In the genomic region with DNA sequence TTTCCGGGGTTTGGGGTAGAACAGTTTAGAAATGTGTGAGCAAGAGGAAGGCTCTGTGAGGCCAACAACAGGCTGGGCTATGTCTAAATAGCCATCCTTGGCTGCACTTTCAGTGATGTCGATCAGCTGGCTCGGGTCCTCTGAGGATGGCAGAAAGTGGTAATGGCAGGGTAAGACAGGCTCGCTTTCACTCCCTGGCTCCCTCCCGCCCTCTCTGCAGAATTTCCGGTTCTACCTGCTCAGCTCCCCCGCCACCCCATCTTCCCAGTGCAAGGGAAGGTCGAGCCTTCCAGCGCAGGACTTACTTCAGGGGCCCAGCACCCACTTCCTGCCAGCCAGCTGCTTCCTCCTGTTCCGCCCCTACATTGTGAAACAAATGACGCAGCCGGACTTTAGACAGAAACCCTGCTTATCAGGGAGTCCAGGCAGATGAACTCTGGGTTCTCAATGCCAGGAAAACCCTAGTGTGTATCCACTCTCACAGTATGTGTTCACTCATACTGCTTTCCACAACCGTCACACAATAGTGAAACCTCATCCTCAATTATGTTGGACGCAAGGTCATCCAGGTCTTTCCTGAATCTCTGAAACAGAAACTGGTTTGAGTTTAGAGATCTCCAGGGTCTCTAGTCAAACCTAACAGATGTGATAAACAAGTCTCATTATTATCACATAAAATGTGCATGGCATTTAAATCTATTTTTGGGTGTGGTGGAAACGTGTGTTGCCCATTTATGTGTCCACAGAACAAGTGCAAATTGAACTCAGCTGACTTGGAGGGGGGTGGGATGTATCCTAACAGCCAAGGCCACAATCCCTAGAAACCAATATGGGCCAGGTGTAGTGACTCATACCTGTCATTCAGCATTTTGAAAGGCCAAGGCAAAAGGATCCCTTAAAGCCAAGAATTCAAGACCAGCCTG, we compare ENCODE assay signal across 1 cellular context.
TF ChIP-seq lines count a peak whose summit lies in the region.

No MANE protein-coding gene starts in this region.

TF ChIP-seq in K562, 482 proteins besides CTCF, POLR2A, EP300 and RAD21 (continued from another document and continues in another):
- TF ChIP-seq, protein P1, sequence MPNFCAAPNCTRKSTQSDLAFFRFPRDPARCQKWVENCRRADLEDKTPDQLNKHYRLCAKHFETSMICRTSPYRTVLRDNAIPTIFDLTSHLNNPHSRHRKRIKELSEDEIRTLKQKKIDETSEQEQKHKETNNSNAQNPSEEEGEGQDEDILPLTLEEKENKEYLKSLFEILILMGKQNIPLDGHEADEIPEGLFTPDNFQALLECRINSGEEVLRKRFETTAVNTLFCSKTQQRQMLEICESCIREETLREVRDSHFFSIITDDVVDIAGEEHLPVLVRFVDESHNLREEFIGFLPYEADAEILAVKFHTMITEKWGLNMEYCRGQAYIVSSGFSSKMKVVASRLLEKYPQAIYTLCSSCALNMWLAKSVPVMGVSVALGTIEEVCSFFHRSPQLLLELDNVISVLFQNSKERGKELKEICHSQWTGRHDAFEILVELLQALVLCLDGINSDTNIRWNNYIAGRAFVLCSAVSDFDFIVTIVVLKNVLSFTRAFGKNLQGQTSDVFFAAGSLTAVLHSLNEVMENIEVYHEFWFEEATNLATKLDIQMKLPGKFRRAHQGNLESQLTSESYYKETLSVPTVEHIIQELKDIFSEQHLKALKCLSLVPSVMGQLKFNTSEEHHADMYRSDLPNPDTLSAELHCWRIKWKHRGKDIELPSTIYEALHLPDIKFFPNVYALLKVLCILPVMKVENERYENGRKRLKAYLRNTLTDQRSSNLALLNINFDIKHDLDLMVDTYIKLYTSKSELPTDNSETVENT (CRISPR knock-in tag; IDR thresholded peaks at IDR 0.05), result peak; percentile 51; the same call in 1 of the 2 replicates
- no peak for TF ChIP-seq HEY1 (CRISPR knock-in tag; IDR thresholded peaks at IDR 0.05; ENCODE audit: borderline replicate concordance)
- TF ChIP-seq ZFPM2 (CRISPR knock-in tag; IDR thresholded peaks at IDR 0.05), result no peak
- TF ChIP-seq NCOA1 (IDR thresholded peaks at IDR 0.05; ENCODE audit: low read depth), result peak; percentile 86; the same call in 1 of the 2 replicates
- TF ChIP-seq, protein P2, sequence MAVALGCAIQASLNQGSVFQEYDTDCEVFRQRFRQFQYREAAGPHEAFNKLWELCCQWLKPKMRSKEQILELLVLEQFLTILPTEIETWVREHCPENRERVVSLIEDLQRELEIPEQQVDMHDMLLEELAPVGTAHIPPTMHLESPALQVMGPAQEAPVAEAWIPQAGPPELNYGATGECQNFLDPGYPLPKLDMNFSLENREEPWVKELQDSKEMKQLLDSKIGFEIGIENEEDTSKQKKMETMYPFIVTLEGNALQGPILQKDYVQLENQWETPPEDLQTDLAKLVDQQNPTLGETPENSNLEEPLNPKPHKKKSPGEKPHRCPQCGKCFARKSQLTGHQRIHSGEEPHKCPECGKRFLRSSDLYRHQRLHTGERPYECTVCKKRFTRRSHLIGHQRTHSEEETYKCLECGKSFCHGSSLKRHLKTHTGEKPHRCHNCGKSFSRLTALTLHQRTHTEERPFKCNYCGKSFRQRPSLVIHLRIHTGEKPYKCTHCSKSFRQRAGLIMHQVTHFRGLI (CRISPR knock-in tag; IDR thresholded peaks at IDR 0.05), result no peak
- TF ChIP-seq ARNT (IDR thresholded peaks at IDR 0.05), result peak in 1 of 2 experiments; percentile 31; a peak in 2 of 4 replicates
- TF ChIP-seq, protein P3, sequence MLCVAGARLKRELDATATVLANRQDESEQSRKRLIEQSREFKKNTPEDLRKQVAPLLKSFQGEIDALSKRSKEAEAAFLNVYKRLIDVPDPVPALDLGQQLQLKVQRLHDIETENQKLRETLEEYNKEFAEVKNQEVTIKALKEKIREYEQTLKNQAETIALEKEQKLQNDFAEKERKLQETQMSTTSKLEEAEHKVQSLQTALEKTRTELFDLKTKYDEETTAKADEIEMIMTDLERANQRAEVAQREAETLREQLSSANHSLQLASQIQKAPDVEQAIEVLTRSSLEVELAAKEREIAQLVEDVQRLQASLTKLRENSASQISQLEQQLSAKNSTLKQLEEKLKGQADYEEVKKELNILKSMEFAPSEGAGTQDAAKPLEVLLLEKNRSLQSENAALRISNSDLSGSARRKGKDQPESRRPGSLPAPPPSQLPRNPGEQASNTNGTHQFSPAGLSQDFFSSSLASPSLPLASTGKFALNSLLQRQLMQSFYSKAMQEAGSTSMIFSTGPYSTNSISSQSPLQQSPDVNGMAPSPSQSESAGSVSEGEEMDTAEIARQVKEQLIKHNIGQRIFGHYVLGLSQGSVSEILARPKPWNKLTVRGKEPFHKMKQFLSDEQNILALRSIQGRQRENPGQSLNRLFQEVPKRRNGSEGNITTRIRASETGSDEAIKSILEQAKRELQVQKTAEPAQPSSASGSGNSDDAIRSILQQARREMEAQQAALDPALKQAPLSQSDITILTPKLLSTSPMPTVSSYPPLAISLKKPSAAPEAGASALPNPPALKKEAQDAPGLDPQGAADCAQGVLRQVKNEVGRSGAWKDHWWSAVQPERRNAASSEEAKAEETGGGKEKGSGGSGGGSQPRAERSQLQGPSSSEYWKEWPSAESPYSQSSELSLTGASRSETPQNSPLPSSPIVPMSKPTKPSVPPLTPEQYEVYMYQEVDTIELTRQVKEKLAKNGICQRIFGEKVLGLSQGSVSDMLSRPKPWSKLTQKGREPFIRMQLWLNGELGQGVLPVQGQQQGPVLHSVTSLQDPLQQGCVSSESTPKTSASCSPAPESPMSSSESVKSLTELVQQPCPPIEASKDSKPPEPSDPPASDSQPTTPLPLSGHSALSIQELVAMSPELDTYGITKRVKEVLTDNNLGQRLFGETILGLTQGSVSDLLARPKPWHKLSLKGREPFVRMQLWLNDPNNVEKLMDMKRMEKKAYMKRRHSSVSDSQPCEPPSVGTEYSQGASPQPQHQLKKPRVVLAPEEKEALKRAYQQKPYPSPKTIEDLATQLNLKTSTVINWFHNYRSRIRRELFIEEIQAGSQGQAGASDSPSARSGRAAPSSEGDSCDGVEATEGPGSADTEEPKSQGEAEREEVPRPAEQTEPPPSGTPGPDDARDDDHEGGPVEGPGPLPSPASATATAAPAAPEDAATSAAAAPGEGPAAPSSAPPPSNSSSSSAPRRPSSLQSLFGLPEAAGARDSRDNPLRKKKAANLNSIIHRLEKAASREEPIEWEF (CRISPR knock-in tag; IDR thresholded peaks at IDR 0.05), result no peak
- TF ChIP-seq ARID2 (IDR thresholded peaks at IDR 0.05), result no peak
- TF ChIP-seq ZNF668 (CRISPR knock-in tag; IDR thresholded peaks at IDR 0.05), result no peak
- peak; percentile 97 for TF ChIP-seq RNF2 (IDR thresholded peaks at IDR 0.05)
- TF ChIP-seq, protein P4, sequence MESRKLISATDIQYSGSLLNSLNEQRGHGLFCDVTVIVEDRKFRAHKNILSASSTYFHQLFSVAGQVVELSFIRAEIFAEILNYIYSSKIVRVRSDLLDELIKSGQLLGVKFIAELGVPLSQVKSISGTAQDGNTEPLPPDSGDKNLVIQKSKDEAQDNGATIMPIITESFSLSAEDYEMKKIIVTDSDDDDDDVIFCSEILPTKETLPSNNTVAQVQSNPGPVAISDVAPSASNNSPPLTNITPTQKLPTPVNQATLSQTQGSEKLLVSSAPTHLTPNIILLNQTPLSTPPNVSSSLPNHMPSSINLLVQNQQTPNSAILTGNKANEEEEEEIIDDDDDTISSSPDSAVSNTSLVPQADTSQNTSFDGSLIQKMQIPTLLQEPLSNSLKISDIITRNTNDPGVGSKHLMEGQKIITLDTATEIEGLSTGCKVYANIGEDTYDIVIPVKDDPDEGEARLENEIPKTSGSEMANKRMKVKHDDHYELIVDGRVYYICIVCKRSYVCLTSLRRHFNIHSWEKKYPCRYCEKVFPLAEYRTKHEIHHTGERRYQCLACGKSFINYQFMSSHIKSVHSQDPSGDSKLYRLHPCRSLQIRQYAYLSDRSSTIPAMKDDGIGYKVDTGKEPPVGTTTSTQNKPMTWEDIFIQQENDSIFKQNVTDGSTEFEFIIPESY (CRISPR knock-in tag; IDR thresholded peaks at IDR 0.05), result no peak
- TF ChIP-seq ZNF41 (CRISPR knock-in tag; conservative IDR thresholded peaks at IDR 0.05), result no peak; the same call in 1 of the 2 replicates
- no peak for TF ChIP-seq RBM39 (optimal IDR thresholded peaks at IDR 0.05; ENCODE audit: low read depth, low read length)
- TF ChIP-seq ETV5 (CRISPR knock-in tag; IDR thresholded peaks at IDR 0.05; ENCODE audit: low read depth), result peak; percentile 98
- no peak for TF ChIP-seq PHB (CRISPR knock-in tag; IDR thresholded peaks at IDR 0.05)
- no peak for TF ChIP-seq PRMT5 (CRISPR knock-in tag; IDR thresholded peaks at IDR 0.05)
- TF ChIP-seq TCF7L2 (IDR thresholded peaks at IDR 0.05; ENCODE audit: low read depth, low read length), result no peak
- TF ChIP-seq ZNF274 (IDR thresholded peaks at IDR 0.05; ENCODE audit: borderline replicate concordance, low read depth, low read length), result no peak
- TF ChIP-seq KAT7 (CRISPR knock-in tag; IDR thresholded peaks at IDR 0.05; ENCODE audit: borderline replicate concordance), result no peak
- no peak for TF ChIP-seq COPS2 (conservative IDR thresholded peaks at IDR 0.05)
- TF ChIP-seq SRSF9 (IDR thresholded peaks at IDR 0.05; ENCODE audit: borderline replicate concordance, low read depth, low read length), result no peak
- TF ChIP-seq ZBTB17 (CRISPR knock-in tag; IDR thresholded peaks at IDR 0.05), result 0 out of 2 replicates have a peak, but pooled peaks have one; percentile 32
- TF ChIP-seq TEAD1 (CRISPR knock-in tag; IDR thresholded peaks at IDR 0.05), result peak in 1 of 2 experiments; percentile 45; a peak in 1 of 4 replicates
- peak; percentile 93 for TF ChIP-seq SPI1 (IDR thresholded peaks at IDR 0.05; ENCODE audit: borderline replicate concordance, low read depth, low read length)
- TF ChIP-seq, protein P5, sequence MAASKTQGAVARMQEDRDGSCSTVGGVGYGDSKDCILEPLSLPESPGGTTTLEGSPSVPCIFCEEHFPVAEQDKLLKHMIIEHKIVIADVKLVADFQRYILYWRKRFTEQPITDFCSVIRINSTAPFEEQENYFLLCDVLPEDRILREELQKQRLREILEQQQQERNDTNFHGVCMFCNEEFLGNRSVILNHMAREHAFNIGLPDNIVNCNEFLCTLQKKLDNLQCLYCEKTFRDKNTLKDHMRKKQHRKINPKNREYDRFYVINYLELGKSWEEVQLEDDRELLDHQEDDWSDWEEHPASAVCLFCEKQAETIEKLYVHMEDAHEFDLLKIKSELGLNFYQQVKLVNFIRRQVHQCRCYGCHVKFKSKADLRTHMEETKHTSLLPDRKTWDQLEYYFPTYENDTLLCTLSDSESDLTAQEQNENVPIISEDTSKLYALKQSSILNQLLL (CRISPR knock-in tag; IDR thresholded peaks at IDR 0.05; ENCODE audit: borderline replicate concordance), result no peak
- TF ChIP-seq ZKSCAN1 (IDR thresholded peaks at IDR 0.05; ENCODE audit: low read depth, low read length), result no peak
- TF ChIP-seq GABPB2 (CRISPR knock-in tag; conservative IDR thresholded peaks at IDR 0.05), result no peak
- peak; percentile 87 for TF ChIP-seq TAL1 (IDR thresholded peaks at IDR 0.05)
- TF ChIP-seq, protein P6, sequence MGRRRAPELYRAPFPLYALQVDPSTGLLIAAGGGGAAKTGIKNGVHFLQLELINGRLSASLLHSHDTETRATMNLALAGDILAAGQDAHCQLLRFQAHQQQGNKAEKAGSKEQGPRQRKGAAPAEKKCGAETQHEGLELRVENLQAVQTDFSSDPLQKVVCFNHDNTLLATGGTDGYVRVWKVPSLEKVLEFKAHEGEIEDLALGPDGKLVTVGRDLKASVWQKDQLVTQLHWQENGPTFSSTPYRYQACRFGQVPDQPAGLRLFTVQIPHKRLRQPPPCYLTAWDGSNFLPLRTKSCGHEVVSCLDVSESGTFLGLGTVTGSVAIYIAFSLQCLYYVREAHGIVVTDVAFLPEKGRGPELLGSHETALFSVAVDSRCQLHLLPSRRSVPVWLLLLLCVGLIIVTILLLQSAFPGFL (CRISPR knock-in tag; IDR thresholded peaks at IDR 0.05), result no peak
- no peak for TF ChIP-seq ZNF764 (CRISPR knock-in tag; IDR thresholded peaks at IDR 0.05; ENCODE audit: low read depth)
- no peak for TF ChIP-seq BRCA1 (IDR thresholded peaks at IDR 0.05)
- TF ChIP-seq BRCA1 (CRISPR knock-in tag; IDR thresholded peaks at IDR 0.05), result no peak
- peak in 1 of 2 experiments; percentile 80; a peak in 2 of 3 replicates for TF ChIP-seq CBX3 (IDR thresholded peaks at IDR 0.05; ENCODE audit: borderline replicate concordance in 1 of 2, low read length in 2 of 2)
- no peak for TF ChIP-seq RBBP5 (IDR thresholded peaks at IDR 0.05; ENCODE audit: borderline replicate concordance, insufficient read depth, low read length, poor library complexity, severe bottlenecking)
- TF ChIP-seq, protein P7, sequence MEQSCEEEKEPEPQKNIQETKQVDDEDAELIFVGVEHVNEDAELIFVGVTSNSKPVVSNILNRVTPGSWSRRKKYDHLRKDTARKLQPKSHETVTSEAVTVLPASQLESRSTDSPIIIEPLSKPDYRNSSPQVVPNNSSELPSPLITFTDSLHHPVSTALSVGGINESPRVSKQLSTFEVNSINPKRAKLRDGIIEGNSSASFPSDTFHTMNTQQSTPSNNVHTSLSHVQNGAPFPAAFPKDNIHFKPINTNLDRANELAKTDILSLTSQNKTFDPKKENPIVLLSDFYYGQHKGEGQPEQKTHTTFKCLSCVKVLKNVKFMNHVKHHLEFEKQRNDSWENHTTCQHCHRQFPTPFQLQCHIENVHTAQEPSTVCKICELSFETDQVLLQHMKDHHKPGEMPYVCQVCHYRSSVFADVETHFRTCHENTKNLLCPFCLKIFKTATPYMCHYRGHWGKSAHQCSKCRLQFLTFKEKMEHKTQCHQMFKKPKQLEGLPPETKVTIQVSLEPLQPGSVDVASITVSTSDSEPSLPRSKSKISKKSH (CRISPR knock-in tag; IDR thresholded peaks at IDR 0.05), result no peak
- no peak; the same call in 1 of the 2 replicates for TF ChIP-seq BHLHE40 (IDR thresholded peaks at IDR 0.05; ENCODE audit: low read length)
- peak; percentile 51 for TF ChIP-seq POLR2B (IDR thresholded peaks at IDR 0.05; ENCODE audit: low read depth, partially characterized antibody)
- TF ChIP-seq MYC (IDR thresholded peaks at IDR 0.05; ENCODE audit: low read depth, low read length), result peak; percentile 53
- peak; percentile 45; the same call in 1 of the 2 replicates for TF ChIP-seq MYC (CRISPR knock-in tag; IDR thresholded peaks at IDR 0.05; ENCODE audit: borderline replicate concordance, low read depth)
- TF ChIP-seq GATA2 (CRISPR knock-in tag; IDR thresholded peaks at IDR 0.05), result peak; percentile 81
- TF ChIP-seq, protein P8, sequence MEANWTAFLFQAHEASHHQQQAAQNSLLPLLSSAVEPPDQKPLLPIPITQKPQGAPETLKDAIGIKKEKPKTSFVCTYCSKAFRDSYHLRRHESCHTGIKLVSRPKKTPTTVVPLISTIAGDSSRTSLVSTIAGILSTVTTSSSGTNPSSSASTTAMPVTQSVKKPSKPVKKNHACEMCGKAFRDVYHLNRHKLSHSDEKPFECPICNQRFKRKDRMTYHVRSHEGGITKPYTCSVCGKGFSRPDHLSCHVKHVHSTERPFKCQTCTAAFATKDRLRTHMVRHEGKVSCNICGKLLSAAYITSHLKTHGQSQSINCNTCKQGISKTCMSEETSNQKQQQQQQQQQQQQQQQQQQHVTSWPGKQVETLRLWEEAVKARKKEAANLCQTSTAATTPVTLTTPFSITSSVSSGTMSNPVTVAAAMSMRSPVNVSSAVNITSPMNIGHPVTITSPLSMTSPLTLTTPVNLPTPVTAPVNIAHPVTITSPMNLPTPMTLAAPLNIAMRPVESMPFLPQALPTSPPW (CRISPR knock-in tag; IDR thresholded peaks at IDR 0.05), result peak; percentile 69
- peak; percentile 75 for TF ChIP-seq ZEB2 (IDR thresholded peaks at IDR 0.05)
